ENCODE assay signal across 8 cellular contexts in the genomic region with DNA sequence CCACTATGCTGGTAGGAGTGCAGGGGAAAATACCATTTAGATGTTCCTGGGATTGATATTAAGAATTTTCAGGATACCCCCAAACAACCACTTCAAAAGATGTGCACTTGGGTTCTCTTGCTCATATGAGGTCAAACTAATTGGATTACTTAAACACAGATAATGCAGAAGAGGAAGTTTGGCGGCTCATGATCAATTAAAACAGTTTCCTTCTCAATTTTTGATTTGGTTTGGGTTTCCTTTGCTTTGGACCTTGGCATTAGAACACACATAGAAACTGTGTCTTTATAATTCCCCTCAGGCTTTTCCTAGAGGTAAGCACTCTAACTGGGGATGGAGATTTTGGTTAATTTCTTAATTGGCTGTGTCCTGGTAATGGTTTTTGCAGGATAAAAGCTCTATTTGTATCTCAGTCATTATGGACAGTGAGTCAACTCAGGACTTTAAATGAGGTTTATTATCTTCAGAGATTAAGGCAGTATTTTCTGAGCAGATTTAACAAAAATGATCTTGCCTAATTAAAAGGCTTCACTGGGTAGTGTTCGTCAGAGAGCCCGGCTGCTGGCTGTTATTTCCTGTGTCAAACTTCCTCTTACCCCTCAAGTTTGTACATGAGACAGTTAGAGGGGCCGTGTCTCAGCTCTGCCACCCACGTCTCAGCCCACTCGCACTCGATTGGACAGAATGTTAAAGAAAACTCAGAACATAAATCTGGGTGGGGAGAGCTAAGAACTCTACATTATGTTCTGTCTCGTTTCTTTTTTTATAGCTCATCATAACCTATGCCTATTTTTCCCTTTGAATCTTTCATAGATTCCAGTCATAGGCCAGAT. TPM values are rescaled to one million over a fixed set of nuclear protein-coding genes. Genes with fewer than 3 reads are reported as not detected.
A peak's percentile ranks its signal among the peaks of the same experiment; 100 is the strongest.
DNase-seq lines count a peak whose midpoint lies in the region; ATAC-seq and TF ChIP-seq lines count a peak whose summit lies in the region.

No MANE protein-coding gene starts in this region.

- ATAC-seq in HG02763 (IDR thresholded peaks at IDR 0.05; ENCODE audit: unreplicated experiment) (peak; percentile 60), left ventricle myocardium superior (no peak), HG03196 (IDR thresholded peaks at IDR 0.05; ENCODE audit: unreplicated experiment) (no peak)

- no peak for TF ChIP-seq CTCF in GM10266 (IDR thresholded peaks at IDR 0.05; ENCODE audit: control insufficient read depth, insufficient read depth, low read depth, missing control alignments)
- TF ChIP-seq CTCF in esophagus muscularis mucosa (IDR thresholded peaks at IDR 0.05): no peak

- TF ChIP-seq EP300 in esophagus muscularis mucosa (IDR thresholded peaks at IDR 0.05): no peak

- no peak overlapping the region for H3K4me3 ChIP-seq in esophagus muscularis mucosa

- WGBS in esophagus muscularis mucosa: 65% methylated on average over 8 of the region's 8 CpGs

- peaks cover 0 to 13% (median 0%) of the 10 kb centered on the region in 4 donors for H3K4me1 ChIP-seq in esophagus muscularis mucosa

- peak; percentile 34 for DNase-seq in GM10266 (ENCODE audit: extremely low spot score)
- peak; percentile 4 for DNase-seq in T-helper 9 cell
- peak; percentile 28 for DNase-seq in left ventricle myocardium superior
- DNase-seq in superior temporal gyrus (ENCODE audit: extremely low spot score): peak; percentile 55
- DNase-seq in esophagus muscularis mucosa (ENCODE audit: extremely low spot score): no peak
- DNase-seq in SW480 (ENCODE audit: low spot score): no peak

- no peaks in the 10 kb centered on the region for H3K27me3 ChIP-seq in esophagus muscularis mucosa

- no peak overlapping the region for H3K27ac ChIP-seq in esophagus muscularis mucosa (replicated peaks in 1 of 4)

- no peak for TF ChIP-seq POLR2A in esophagus muscularis mucosa (IDR thresholded peaks at IDR 0.05; ENCODE audit: low read depth)

- H3K9me3 ChIP-seq in esophagus muscularis mucosa: no peaks in the 10 kb centered on the region

- H3K36me3 ChIP-seq in esophagus muscularis mucosa: no peaks in the 10 kb centered on the region

- intact Hi-C loops in left ventricle myocardium superior (cut with micrococcal nuclease): no loop called here
- intact Hi-C loops in esophagus muscularis mucosa (cut with DNase I): no loop called here

RNA-seq across cellular contexts. Expression of gene PREP, which starts 50.3 kb away (rescaled TPM):
- total RNA-seq in left ventricle myocardium superior (31.6 TPM), esophagus muscularis mucosa (10 to 100 TPM; 17.9 to 21.6 (median 19.0) TPM)

Comparison
In these comparisons a context has a peak if more than half of its experiments do, and no peak if none do; other contexts are left out.
1. DNase-seq: peak in GM10266 (single experiment), T-helper 9 cell (single experiment), left ventricle myocardium superior (single experiment) and superior temporal gyrus (single experiment); none in esophagus muscularis mucosa (single experiment) and SW480 (single experiment).